In genomic region chr19:42271861-42272534, GRCh38 we compare ENCODE assay signal across 2 cellular contexts.
TF ChIP-seq lines count a peak whose summit lies in the region.

No MANE protein-coding gene starts in this region.

TF ChIP-seq in SK-N-SH, 30 proteins besides CTCF, POLR2A, EP300 and RAD21 (continued from another document):
- TF ChIP-seq, protein P1, sequence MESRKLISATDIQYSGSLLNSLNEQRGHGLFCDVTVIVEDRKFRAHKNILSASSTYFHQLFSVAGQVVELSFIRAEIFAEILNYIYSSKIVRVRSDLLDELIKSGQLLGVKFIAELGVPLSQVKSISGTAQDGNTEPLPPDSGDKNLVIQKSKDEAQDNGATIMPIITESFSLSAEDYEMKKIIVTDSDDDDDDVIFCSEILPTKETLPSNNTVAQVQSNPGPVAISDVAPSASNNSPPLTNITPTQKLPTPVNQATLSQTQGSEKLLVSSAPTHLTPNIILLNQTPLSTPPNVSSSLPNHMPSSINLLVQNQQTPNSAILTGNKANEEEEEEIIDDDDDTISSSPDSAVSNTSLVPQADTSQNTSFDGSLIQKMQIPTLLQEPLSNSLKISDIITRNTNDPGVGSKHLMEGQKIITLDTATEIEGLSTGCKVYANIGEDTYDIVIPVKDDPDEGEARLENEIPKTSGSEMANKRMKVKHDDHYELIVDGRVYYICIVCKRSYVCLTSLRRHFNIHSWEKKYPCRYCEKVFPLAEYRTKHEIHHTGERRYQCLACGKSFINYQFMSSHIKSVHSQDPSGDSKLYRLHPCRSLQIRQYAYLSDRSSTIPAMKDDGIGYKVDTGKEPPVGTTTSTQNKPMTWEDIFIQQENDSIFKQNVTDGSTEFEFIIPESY (IDR thresholded peaks at IDR 0.05; ENCODE audit: borderline replicate concordance, low read depth) = no peak
- TF ChIP-seq PBX3 (IDR thresholded peaks at IDR 0.05) = no peak
- no peak for TF ChIP-seq EZH2phosphoT487 (IDR thresholded peaks at IDR 0.05; ENCODE audit: borderline replicate concordance, low read depth)
- TF ChIP-seq, protein P2, sequence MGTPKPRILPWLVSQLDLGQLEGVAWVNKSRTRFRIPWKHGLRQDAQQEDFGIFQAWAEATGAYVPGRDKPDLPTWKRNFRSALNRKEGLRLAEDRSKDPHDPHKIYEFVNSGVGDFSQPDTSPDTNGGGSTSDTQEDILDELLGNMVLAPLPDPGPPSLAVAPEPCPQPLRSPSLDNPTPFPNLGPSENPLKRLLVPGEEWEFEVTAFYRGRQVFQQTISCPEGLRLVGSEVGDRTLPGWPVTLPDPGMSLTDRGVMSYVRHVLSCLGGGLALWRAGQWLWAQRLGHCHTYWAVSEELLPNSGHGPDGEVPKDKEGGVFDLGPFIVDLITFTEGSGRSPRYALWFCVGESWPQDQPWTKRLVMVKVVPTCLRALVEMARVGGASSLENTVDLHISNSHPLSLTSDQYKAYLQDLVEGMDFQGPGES (IDR thresholded peaks at IDR 0.05; ENCODE audit: low read depth, low read length) = no peak
- no peak for TF ChIP-seq SMC3 (IDR thresholded peaks at IDR 0.05; ENCODE audit: low read depth, low read length)
- no peak for TF ChIP-seq FOSL2 (IDR thresholded peaks at IDR 0.05; ENCODE audit: borderline replicate concordance, low read depth)

TF ChIP-seq in SK-N-SH treated with all-trans-retinoic acid at 6 μM for 48 hours, 23 proteins besides CTCF, POLR2A, EP300 and RAD21 (continued from another document):
- TF ChIP-seq, protein P3, sequence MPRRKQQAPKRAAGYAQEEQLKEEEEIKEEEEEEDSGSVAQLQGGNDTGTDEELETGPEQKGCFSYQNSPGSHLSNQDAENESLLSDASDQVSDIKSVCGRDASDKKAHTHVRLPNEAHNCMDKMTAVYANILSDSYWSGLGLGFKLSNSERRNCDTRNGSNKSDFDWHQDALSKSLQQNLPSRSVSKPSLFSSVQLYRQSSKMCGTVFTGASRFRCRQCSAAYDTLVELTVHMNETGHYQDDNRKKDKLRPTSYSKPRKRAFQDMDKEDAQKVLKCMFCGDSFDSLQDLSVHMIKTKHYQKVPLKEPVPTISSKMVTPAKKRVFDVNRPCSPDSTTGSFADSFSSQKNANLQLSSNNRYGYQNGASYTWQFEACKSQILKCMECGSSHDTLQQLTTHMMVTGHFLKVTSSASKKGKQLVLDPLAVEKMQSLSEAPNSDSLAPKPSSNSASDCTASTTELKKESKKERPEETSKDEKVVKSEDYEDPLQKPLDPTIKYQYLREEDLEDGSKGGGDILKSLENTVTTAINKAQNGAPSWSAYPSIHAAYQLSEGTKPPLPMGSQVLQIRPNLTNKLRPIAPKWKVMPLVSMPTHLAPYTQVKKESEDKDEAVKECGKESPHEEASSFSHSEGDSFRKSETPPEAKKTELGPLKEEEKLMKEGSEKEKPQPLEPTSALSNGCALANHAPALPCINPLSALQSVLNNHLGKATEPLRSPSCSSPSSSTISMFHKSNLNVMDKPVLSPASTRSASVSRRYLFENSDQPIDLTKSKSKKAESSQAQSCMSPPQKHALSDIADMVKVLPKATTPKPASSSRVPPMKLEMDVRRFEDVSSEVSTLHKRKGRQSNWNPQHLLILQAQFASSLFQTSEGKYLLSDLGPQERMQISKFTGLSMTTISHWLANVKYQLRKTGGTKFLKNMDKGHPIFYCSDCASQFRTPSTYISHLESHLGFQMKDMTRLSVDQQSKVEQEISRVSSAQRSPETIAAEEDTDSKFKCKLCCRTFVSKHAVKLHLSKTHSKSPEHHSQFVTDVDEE (CRISPR knock-in tag; IDR thresholded peaks at IDR 0.05) = no peak
- TF ChIP-seq, protein P4, sequence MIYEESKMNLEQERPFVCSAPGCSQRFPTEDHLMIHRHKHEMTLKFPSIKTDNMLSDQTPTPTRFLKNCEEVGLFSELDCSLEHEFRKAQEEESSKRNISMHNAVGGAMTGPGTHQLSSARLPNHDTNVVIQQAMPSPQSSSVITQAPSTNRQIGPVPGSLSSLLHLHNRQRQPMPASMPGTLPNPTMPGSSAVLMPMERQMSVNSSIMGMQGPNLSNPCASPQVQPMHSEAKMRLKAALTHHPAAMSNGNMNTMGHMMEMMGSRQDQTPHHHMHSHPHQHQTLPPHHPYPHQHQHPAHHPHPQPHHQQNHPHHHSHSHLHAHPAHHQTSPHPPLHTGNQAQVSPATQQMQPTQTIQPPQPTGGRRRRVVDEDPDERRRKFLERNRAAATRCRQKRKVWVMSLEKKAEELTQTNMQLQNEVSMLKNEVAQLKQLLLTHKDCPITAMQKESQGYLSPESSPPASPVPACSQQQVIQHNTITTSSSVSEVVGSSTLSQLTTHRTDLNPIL (CRISPR knock-in tag; IDR thresholded peaks at IDR 0.05; ENCODE audit: low read depth) = no peak
- TF ChIP-seq GLIS3 (CRISPR knock-in tag; IDR thresholded peaks at IDR 0.05) (no peak), CSRNP3 (CRISPR knock-in tag; IDR thresholded peaks at IDR 0.05) (no peak), CSDC2 (CRISPR knock-in tag; IDR thresholded peaks at IDR 0.05) (no peak), TCF4 (CRISPR knock-in tag; IDR thresholded peaks at IDR 0.05; ENCODE audit: borderline replicate concordance) (no peak), POU6F1 (CRISPR knock-in tag; IDR thresholded peaks at IDR 0.05; ENCODE audit: borderline replicate concordance, low read depth) (no peak), ISL1 (CRISPR knock-in tag; IDR thresholded peaks at IDR 0.05) (no peak), BACH2 (CRISPR knock-in tag; IDR thresholded peaks at IDR 0.05; ENCODE audit: borderline replicate concordance) (no peak), SNAI2 (CRISPR knock-in tag; IDR thresholded peaks at IDR 0.05) (no peak), ZFP30 (CRISPR knock-in tag; IDR thresholded peaks at IDR 0.05) (no peak), ZNF70 (CRISPR knock-in tag; IDR thresholded peaks at IDR 0.05) (no peak), PATZ1 (CRISPR knock-in tag; IDR thresholded peaks at IDR 0.05; ENCODE audit: borderline replicate concordance) (no peak)
